Comparison of ENCODE assay signal across 19 cellular contexts in genomic region chr3:52841211-52841980, GRCh38. TPM values are rescaled to one million over a fixed set of nuclear protein-coding genes. Genes with fewer than 3 reads are reported as not detected.
DNase-seq lines count a peak whose midpoint lies in the region; ATAC-seq, FAIRE-seq and TF ChIP-seq lines count a peak whose summit lies in the region.
"Had no signal": no experiment of that assay in that cellular context is flagged by ENCODE, and none has a peak within 500 bp of the region (broad histone marks: within the 10 kb centered on the region; RNA-seq: fewer than 3 reads in every experiment).

No MANE protein-coding gene starts in this region.

- H3K27ac ChIP-seq in left ventricle myocardium inferior (replicated peaks) (peak overlapping the region; percentile 86), trophoblast cell (ENCODE audit: low read depth, low read length) (no peak overlapping the region), coronary artery (peak overlapping the region in 1 of 2 donors; percentile 93), mesenchymal stem cell (ENCODE audit: low read length, poor library complexity, severe bottlenecking) (no peak overlapping the region)
- H3K27ac ChIP-seq: GM23248, pancreas had no signal

- H3K79me1 ChIP-seq in trophoblast cell (ENCODE audit: low read length) = no peaks in the 10 kb centered on the region
- H3K79me1 ChIP-seq in mesenchymal stem cell (replicated peaks; ENCODE audit: low read length, poor library complexity, severe bottlenecking) = no peaks in the 10 kb centered on the region

- H3K9ac ChIP-seq in trophoblast cell (ENCODE audit: low read length) (no peak overlapping the region), mesenchymal stem cell (ENCODE audit: low read length) (no peak overlapping the region)
- H3K9ac ChIP-seq: GM23248 had no signal

- no peak overlapping the region for H2BK15ac ChIP-seq in mesenchymal stem cell (ENCODE audit: low read depth, poor library complexity, severe bottlenecking)

- H3K23ac ChIP-seq in trophoblast cell (ENCODE audit: low read length) (no peak overlapping the region), mesenchymal stem cell (ENCODE audit: low read length in 2 of 2) (no peak overlapping the region)

- H2AFZ ChIP-seq in trophoblast cell (ENCODE audit: insufficient read depth, low read length, poor library complexity) (no peak overlapping the region), mesenchymal stem cell (ENCODE audit: low read depth, low read length) (no peak overlapping the region)
- H2AFZ ChIP-seq: GM23248 had no signal

- H3K18ac ChIP-seq in trophoblast cell (ENCODE audit: low read length) (no peak overlapping the region), mesenchymal stem cell (ENCODE audit: low read depth in 1 of 2, low read length in 2 of 2) (no peak overlapping the region)

- H4K8ac ChIP-seq in trophoblast cell (ENCODE audit: low read depth, low read length) (no peak overlapping the region), mesenchymal stem cell (ENCODE audit: low read length) (no peak overlapping the region)

- H3K14ac ChIP-seq in trophoblast cell (ENCODE audit: low read length) = no peak overlapping the region
- H3K14ac ChIP-seq in mesenchymal stem cell (ENCODE audit: low read length in 2 of 2) = no peak overlapping the region

- H3K4me1 ChIP-seq in left ventricle myocardium inferior (peaks cover 64% of the 10 kb centered on the region), trophoblast cell (ENCODE audit: control insufficient read depth in 1 of 2, insufficient read depth in 2 of 2, low read length in 2 of 2) (no peaks in the 10 kb centered on the region), mesenchymal stem cell (ENCODE audit: control insufficient read depth, insufficient read depth, low read depth, low read length) (peaks cover 9% of the 10 kb centered on the region)
- H3K4me1 ChIP-seq: Caco-2 had no signal

- H3K4ac ChIP-seq in trophoblast cell (ENCODE audit: low read depth, low read length) (no peak overlapping the region), mesenchymal stem cell (ENCODE audit: low read depth in 1 of 2, low read length in 2 of 2) (no peak overlapping the region)

- no peaks in the 10 kb centered on the region for H3K9me3 ChIP-seq in left ventricle myocardium inferior (replicated peaks)
- H3K9me3 ChIP-seq in trophoblast cell (ENCODE audit: insufficient read depth, low read depth, low read length) = no peaks in the 10 kb centered on the region
- no peaks in the 10 kb centered on the region for H3K9me3 ChIP-seq in mesenchymal stem cell (ENCODE audit: control insufficient read depth, low read length)
- H3K9me3 ChIP-seq: ascending aorta, Caco-2, MG63, pancreas had no signal

- no peak for TF ChIP-seq POLR2A in GM12891 (IDR thresholded peaks at IDR 0.05; ENCODE audit: low read depth, low read length)
- no peak for TF ChIP-seq POLR2A in GM12892 (IDR thresholded peaks at IDR 0.05; ENCODE audit: low read depth, low read length)

- TF ChIP-seq CTCF in left ventricle myocardium inferior (IDR thresholded peaks at IDR 0.05; ENCODE audit: borderline replicate concordance) (no peak), coronary artery (IDR thresholded peaks at IDR 0.05) (no peak)

- peak; percentile 48 for ATAC-seq in HG03460 (IDR thresholded peaks at IDR 0.05; ENCODE audit: unreplicated experiment)
- ATAC-seq: activated CD8-positive, alpha-beta T cell treated with anti-CD3 and anti-CD28 coated beads for 36 hours; esophagus mucosa; pancreas had no signal

- peak; percentile 23 for FAIRE-seq in GM12891 (lab: Jason Lieb, UNC)
- FAIRE-seq in GM12892 (lab: Jason Lieb, UNC) = no peak
- FAIRE-seq: G401.6, pancreas had no signal

- H3K4me2 ChIP-seq in trophoblast cell (ENCODE audit: low read length) (no peak overlapping the region), mesenchymal stem cell (ENCODE audit: low read length, poor library complexity, severe bottlenecking) (no peak overlapping the region)

- H3K27me3 ChIP-seq in left ventricle myocardium inferior (ENCODE audit: low read depth) = no peaks in the 10 kb centered on the region
- no peaks in the 10 kb centered on the region for H3K27me3 ChIP-seq in trophoblast cell (ENCODE audit: insufficient read depth, low read length)
- no peaks in the 10 kb centered on the region for H3K27me3 ChIP-seq in mesenchymal stem cell (ENCODE audit: control insufficient read depth in 1 of 2, insufficient read depth in 1 of 2, low read length in 2 of 2)
- H3K27me3 ChIP-seq: ascending aorta, MG63, pancreas had no signal

- no peak overlapping the region for H4K12ac ChIP-seq in trophoblast cell (ENCODE audit: low read depth, low read length)

- no peaks in the 10 kb centered on the region for H3K79me2 ChIP-seq in trophoblast cell (ENCODE audit: control insufficient read depth, insufficient read depth, low read length, poor library complexity)

- no peak overlapping the region for H2AK5ac ChIP-seq in trophoblast cell (ENCODE audit: low read length)
- no peak overlapping the region for H2AK5ac ChIP-seq in mesenchymal stem cell (ENCODE audit: low read length, severe bottlenecking)

- H3K4me3 ChIP-seq in left ventricle myocardium inferior (no peak overlapping the region), trophoblast cell (ENCODE audit: low read depth, low read length) (no peak overlapping the region), coronary artery (no peak overlapping the region), mesenchymal stem cell (ENCODE audit: insufficient read depth in 1 of 2, low read depth in 1 of 2, low read length in 2 of 2) (no peak overlapping the region)
- H3K4me3 ChIP-seq: ascending aorta, GM23248, MG63, pancreas had no signal

- H3K36me3 ChIP-seq in left ventricle myocardium inferior (peaks cover 27% of the 10 kb centered on the region), trophoblast cell (ENCODE audit: control insufficient read depth in 1 of 2, insufficient read depth in 2 of 2, low read length in 2 of 2) (peaks cover 2 to 8% of the 10 kb centered on the region in 2 experiments), mesenchymal stem cell (ENCODE audit: control insufficient read depth in 1 of 2, insufficient read depth in 2 of 2, low read depth in 1 of 2, low read length in 2 of 2) (peaks cover 36 to 56% of the 10 kb centered on the region in 2 experiments)
- H3K36me3 ChIP-seq: MG63 had no signal

- no peak overlapping the region for H2BK12ac ChIP-seq in trophoblast cell (ENCODE audit: low read length)
- H2BK12ac ChIP-seq in mesenchymal stem cell (ENCODE audit: low read length in 2 of 2) = no peak overlapping the region

- no peak overlapping the region for H2BK5ac ChIP-seq in trophoblast cell (ENCODE audit: low read depth, low read length, poor library complexity)
- no peak overlapping the region for H2BK5ac ChIP-seq in mesenchymal stem cell (ENCODE audit: low read depth, low read length, poor library complexity, severe bottlenecking)

- DNase-seq in GM12891 (ENCODE audit: insufficient read length, low spot score) (no peak), left ventricle myocardium inferior (no peak), trophoblast cell (peak; percentile 35 to 60), NCI-H187 (lab: John Stamatoyannopoulos, UW) (no peak), GM12892 (ENCODE audit: insufficient read length) (no peak), coronary artery (ENCODE audit: low spot score) (no peak), mesenchymal stem cell (no peak)
- DNase-seq: activated CD8-positive, alpha-beta T cell treated with anti-CD3 and anti-CD28 coated beads for 36 hours; Caco-2; GM23248; MG63; midbrain; NCI-H69 had no signal

- H4K91ac ChIP-seq in trophoblast cell (ENCODE audit: low read depth, low read length) (no peak overlapping the region), mesenchymal stem cell (ENCODE audit: low read length) (no peak overlapping the region)

- intact Hi-C loops in left ventricle myocardium inferior (cut with micrococcal nuclease) = no loop called here

- H2BK120ac ChIP-seq in trophoblast cell (ENCODE audit: insufficient read depth, low read length, poor library complexity) (no peak overlapping the region), mesenchymal stem cell (ENCODE audit: low read depth, low read length) (no peak overlapping the region)

- WGBS in trophoblast cell (ENCODE audit: extremely low coverage, insufficient coverage, insufficient read length) = no CpG with 5 or more reads among the region's 12 CpGs
- 93% methylated on average over 12 of the region's 12 CpGs for WGBS in mesenchymal stem cell

TF ChIP-seq in GM12891, 5 proteins besides CTCF, POLR2A, EP300 and RAD21:
- TF ChIP-seq SPI1 (IDR thresholded peaks at IDR 0.05; ENCODE audit: low read depth, low read length) = 0 out of 2 replicates have a peak, but pooled peaks have one; percentile 17
- no peak for TF ChIP-seq TAF1 (IDR thresholded peaks at IDR 0.05; ENCODE audit: low read depth, low read length)

RNA-seq across cellular contexts. Expression of gene MUSTN1, which starts 6.6 kb away (rescaled TPM):
- 1.4 TPM for polyA plus RNA-seq in GM12891 (2012; ENCODE audit: low read depth, missing spikeins)
- 32.7 TPM for total RNA-seq in left ventricle myocardium inferior
- polyA plus RNA-seq in trophoblast cell (2013) = 0.78 and 0.96 TPM in 2 replicates
- polyA plus RNA-seq in GM12892 (2012; ENCODE audit: missing spikeins) = 0.59 TPM
- polyA plus RNA-seq in mesenchymal stem cell (2013, experiment 1 of 2) = 0.48 TPM
- polyA plus RNA-seq in mesenchymal stem cell (2013, experiment 2 of 2) = not detected
- total RNA-seq: activated CD8-positive, alpha-beta T cell treated with anti-CD3 and anti-CD28 coated beads for 36 hours; GM23248 had no signal
- polyA plus RNA-seq: GM23248 had no signal

RNA-seq across cellular contexts. Expression of gene ITIH4, which starts 10.9 kb away (rescaled TPM):
- 1.6 TPM for polyA plus RNA-seq in GM12891 (2012; ENCODE audit: low read depth, missing spikeins)
- 5.0 TPM for total RNA-seq in left ventricle myocardium inferior
- 1.2 and 1.3 TPM in 2 replicates for polyA plus RNA-seq in trophoblast cell (2013)
- polyA plus RNA-seq in GM12892 (2012; ENCODE audit: missing spikeins) = 0.78 TPM
- polyA plus RNA-seq in mesenchymal stem cell (2013, experiment 1 of 2) = 0.80 TPM
- 0.93 TPM for polyA plus RNA-seq in mesenchymal stem cell (2013, experiment 2 of 2)
- polyA plus RNA-seq: GM23248 had no signal

RNA-seq across cellular contexts. Expression of gene ITIH3, which starts 46.8 kb away (rescaled TPM):
- polyA plus RNA-seq in GM12891 (2012; ENCODE audit: low read depth, missing spikeins) = 0.44 TPM
- 0.55 TPM for total RNA-seq in left ventricle myocardium inferior
- polyA plus RNA-seq in trophoblast cell (2013) = 0.14 and 0.24 TPM in 2 replicates
- polyA plus RNA-seq in GM12892 (2012; ENCODE audit: missing spikeins) = 0.70 TPM
- polyA plus RNA-seq in mesenchymal stem cell (2013, experiment 1 of 2) = 0.06 TPM
- 0.12 TPM for polyA plus RNA-seq in mesenchymal stem cell (2013, experiment 2 of 2)
- total RNA-seq: activated CD8-positive, alpha-beta T cell treated with anti-CD3 and anti-CD28 coated beads for 36 hours; activated T-helper 2 cell treated with anti-CD3 and anti-CD28 coated beads, Interferon-gamma antibody, Interleukin-2, Interleukin-4, amounts not matched to agents 10 μg/mL and 5 μg/mL and 100 μg/mL, durations not matched to agents 14 hours and 24 hours and 36 hours; GM23248 had no signal
- polyA plus RNA-seq: GM23248 had no signal

RNA-seq across cellular contexts. Expression of gene STIMATE, which starts 56.0 kb away (rescaled TPM):
- 5.5 TPM for polyA plus RNA-seq in GM12891 (2012; ENCODE audit: low read depth, missing spikeins)
- 6.3 TPM for total RNA-seq in left ventricle myocardium inferior
- polyA plus RNA-seq in trophoblast cell (2013) = 11.0 and 11.1 TPM in 2 replicates
- polyA plus RNA-seq in GM12892 (2012; ENCODE audit: missing spikeins) = 4.5 TPM
- 17.9 TPM for polyA plus RNA-seq in mesenchymal stem cell (2013, experiment 1 of 2)
- 16.0 TPM for polyA plus RNA-seq in mesenchymal stem cell (2013, experiment 2 of 2)

Comparison
In these comparisons a context has a peak if more than half of its experiments do, and no peak if none do; other contexts are left out.
1. DNase-seq: peak in trophoblast cell (2 of 2); none in GM12891 (single experiment), left ventricle myocardium inferior (single experiment), NCI-H187 (0 of 2), GM12892 (single experiment), coronary artery (single experiment) and mesenchymal stem cell (single experiment).